9 cellular contexts compared by ENCODE assay signal in genomic region chrX:103941201-103941975, GRCh38. TPM values are rescaled to one million over a fixed set of nuclear protein-coding genes. Genes with fewer than 3 reads are reported as not detected.
DNase-seq lines count a peak whose midpoint lies in the region; ATAC-seq and TF ChIP-seq lines count a peak whose summit lies in the region.
"Had no signal": no experiment of that assay in that cellular context is flagged by ENCODE, and none has a peak within 500 bp of the region (broad histone marks: within the 10 kb centered on the region; RNA-seq: fewer than 3 reads in every experiment).

No MANE protein-coding gene starts in this region.

- intact Hi-C loops in A673 (cut with micrococcal nuclease; ENCODE audit: unreplicated experiment), result no loop called here

- no peak for TF ChIP-seq EP300 in suprapubic skin (IDR thresholded peaks at IDR 0.05)

- CTCF ChIA-PET in A673 (lab: Charles Lee), result no interaction called here

- WGBS in suprapubic skin, result 23% methylated on average over 3 of the region's 3 CpGs

- no peak for TF ChIP-seq POLR2A in suprapubic skin (IDR thresholded peaks at IDR 0.05)

- TF ChIP-seq CTCF in A673 (conservative IDR thresholded peaks at IDR 0.05; ENCODE audit: low read depth, low read length) (peak; percentile 55), foreskin fibroblast (IDR thresholded peaks at IDR 0.05; ENCODE audit: low read depth, low read length) (peak; percentile 33), suprapubic skin (IDR thresholded peaks at IDR 0.05) (peak; percentile 22 to 23)

- ATAC-seq in HG03175 (IDR thresholded peaks at IDR 0.05; ENCODE audit: unreplicated experiment) (peak; percentile 70), GM18519 (IDR thresholded peaks at IDR 0.05; ENCODE audit: low FRiP score, unreplicated experiment) (no peak), HG03442 (IDR thresholded peaks at IDR 0.05; ENCODE audit: unreplicated experiment) (no peak)

- no peaks in the 10 kb centered on the region for H3K27me3 ChIP-seq in A673 (replicated peaks; ENCODE audit: insufficient read depth, low read depth, low read length, poor library complexity)
- no peaks in the 10 kb centered on the region for H3K27me3 ChIP-seq in suprapubic skin

- H3K4me1 ChIP-seq in A673 (ENCODE audit: insufficient read depth, low read length, poor library complexity, severe bottlenecking) (no peaks in the 10 kb centered on the region), suprapubic skin (no peaks in the 10 kb centered on the region)

- no peak overlapping the region for H3K4me3 ChIP-seq in A673 (ENCODE audit: low read depth, low read length, poor library complexity, severe bottlenecking)
- no peak overlapping the region for H3K4me3 ChIP-seq in foreskin fibroblast (ENCODE audit: low read depth in 1 of 2, low read length in 2 of 2)
- H3K4me3 ChIP-seq in suprapubic skin, result no peak overlapping the region

- H3K9me3 ChIP-seq in A673 (ENCODE audit: low read depth, low read length, poor library complexity, severe bottlenecking), result no peaks in the 10 kb centered on the region
- H3K9me3 ChIP-seq in suprapubic skin, result no peaks in the 10 kb centered on the region

- POLR2A ChIA-PET in A673 (lab: Charles Lee; ENCODE audit: low non-redundant PET), result no interaction called here

- DNase-seq in A673 (ENCODE audit: low spot score), result peak; percentile 46
- peak; percentile 27 for DNase-seq in Daoy (ENCODE audit: low read depth)
- DNase-seq in RPMI7951 (ENCODE audit: low read depth), result peak; percentile 8
- peak; percentile 5 to 40 for DNase-seq in foreskin fibroblast
- no peak for DNase-seq in suprapubic skin (ENCODE audit: low spot score in 2 of 2)

- H3K27ac ChIP-seq in A673 (ENCODE audit: low read depth, low read length, poor library complexity, severe bottlenecking) (no peak overlapping the region), suprapubic skin (no peak overlapping the region)
- H3K27ac ChIP-seq: epithelial cell of prostate had no signal

- BruUV-seq in A673 (replicated peaks; lab: Mats Ljungman, UMichigan), result no TSS peak

- H3K36me3 ChIP-seq in A673 (ENCODE audit: insufficient read depth, low read length, poor library complexity, severe bottlenecking) (no peaks in the 10 kb centered on the region), suprapubic skin (no peaks in the 10 kb centered on the region)

RNA-seq across cellular contexts. Expression of gene TMSB15B, which starts 21.0 kb away (rescaled TPM):
- 12.8 and 19.3 TPM in 2 replicates for total RNA-seq in A673 (2021)
- 3.4 and 6.0 TPM in 2 replicates for total RNA-seq in Daoy (2014; rRNA removed; shearing (Covaris generic))
- total RNA-seq in RPMI7951 (2014; rRNA removed; shearing (Covaris generic)), result 7.8 and 19.9 TPM in 2 replicates
- total RNA-seq in suprapubic skin, result 1 to 10 TPM in 3 of 4 donors, under 1 TPM in 1; 0.83 to 3.4 (median 2.4) TPM

Comparison
In these comparisons a context has a peak if more than half of its experiments do, and no peak if none do; other contexts are left out.
1. DNase-seq: peak in A673 (single experiment), Daoy (single experiment), RPMI7951 (single experiment) and foreskin fibroblast (2 of 2); none in suprapubic skin (0 of 2).
2. Peak in every context shown above with its lines, with median percentiles within 50 percentile points of each other: CTCF ChIP-seq.